In genomic region chr17:3763777-3764170, GRCh38 we compare ENCODE assay signal across 16 cellular contexts. TPM values are rescaled to one million over a fixed set of nuclear protein-coding genes. Genes with fewer than 3 reads are reported as not detected.
A peak's percentile ranks its signal among the peaks of the same experiment; 100 is the strongest.
DNase-seq lines count a peak whose midpoint lies in the region; ATAC-seq lines count a peak whose summit lies in the region.
"Had no signal": no experiment of that assay in that cellular context is flagged by ENCODE, and none has a peak within 500 bp of the region (broad histone marks: within the 10 kb centered on the region; RNA-seq: fewer than 3 reads in every experiment).

No MANE protein-coding gene starts in this region.

- H3K36me3 Mint-ChIP-seq in T-cell = peaks cover 3% of the 10 kb centered on the region
- peaks cover 8% of the 10 kb centered on the region for H3K36me3 Mint-ChIP-seq in dendritic cell treated with granulocyte-macrophage colony-stimulating factor and Interleukin-4, amounts not matched to agents 40 ng/mL and 50 ng/mL, for 4 days (ENCODE audit: low read depth)
- H3K36me3 Mint-ChIP-seq in stimulated activated memory B cell treated with anti-CD40 and anti-IgM and Interleukin-4, amounts not matched to agents 10 μg/mL and 1 μg/mL and 100 μg/mL, for 72 hours = no peaks in the 10 kb centered on the region

- peak overlapping the region; percentile 89 to 94 for H3K27ac Mint-ChIP-seq in T-cell
- H3K27ac Mint-ChIP-seq in dendritic cell treated with granulocyte-macrophage colony-stimulating factor and Interleukin-4, amounts not matched to agents 40 ng/mL and 50 ng/mL, for 4 days = peak overlapping the region; percentile 70
- peak overlapping the region; percentile 85 for H3K27ac Mint-ChIP-seq in stimulated activated memory B cell treated with anti-CD40 and anti-IgM and Interleukin-4, amounts not matched to agents 10 μg/mL and 1 μg/mL and 100 μg/mL, for 72 hours

- H3K36me3 ChIP-seq in HAP-1 (replicated peaks) = no peaks in the 10 kb centered on the region
- H3K36me3 ChIP-seq: SJSA1 had no signal

- no peaks in the 10 kb centered on the region for H3K27me3 Mint-ChIP-seq in T-cell
- H3K27me3 Mint-ChIP-seq in dendritic cell treated with granulocyte-macrophage colony-stimulating factor and Interleukin-4, amounts not matched to agents 40 ng/mL and 50 ng/mL, for 4 days = peaks cover 2% of the 10 kb centered on the region
- H3K27me3 Mint-ChIP-seq in stimulated activated memory B cell treated with anti-CD40 and anti-IgM and Interleukin-4, amounts not matched to agents 10 μg/mL and 1 μg/mL and 100 μg/mL, for 72 hours = no peaks in the 10 kb centered on the region

- H3K4me3 Mint-ChIP-seq in T-cell = peak overlapping the region; percentile 60 to 76 (median 74)
- H3K4me3 Mint-ChIP-seq in dendritic cell treated with granulocyte-macrophage colony-stimulating factor and Interleukin-4, amounts not matched to agents 40 ng/mL and 50 ng/mL, for 4 days = no peak overlapping the region
- H3K4me3 Mint-ChIP-seq in stimulated activated memory B cell treated with anti-CD40 and anti-IgM and Interleukin-4, amounts not matched to agents 10 μg/mL and 1 μg/mL and 100 μg/mL, for 72 hours = peak overlapping the region; percentile 68

- H3K9me3 ChIP-seq in HAP-1 = no peaks in the 10 kb centered on the region
- H3K9me3 ChIP-seq: SJSA1 had no signal

- no peaks in the 10 kb centered on the region for H3K27me3 ChIP-seq in HAP-1 (ENCODE audit: low read depth)
- H3K27me3 ChIP-seq: SJSA1 had no signal

- intact Hi-C loops in dendritic cell treated with granulocyte-macrophage colony-stimulating factor and Interleukin-4, amounts not matched to agents 40 ng/mL and 50 ng/mL, for 4 days (cut with micrococcal nuclease) = no loop called here

- ATAC-seq in T-cell (replicated peaks in 1 of 4) (no peak), GM19397 (IDR thresholded peaks at IDR 0.05; ENCODE audit: unreplicated experiment) (no peak)
- no peak for ATAC-seq in stimulated activated memory B cell treated with anti-CD40 and anti-IgM and Interleukin-4, amounts not matched to agents 10 μg/mL and 1 μg/mL and 100 μg/mL, for 72 hours
- ATAC-seq: HCT116, right cardiac atrium had no signal

- in situ Hi-C loops in HAP-1 (cut with MboI; ENCODE audit: low sequenced_read_pairs) = no loop called here

- H3K9me3 Mint-ChIP-seq in T-cell = no peaks in the 10 kb centered on the region
- H3K9me3 Mint-ChIP-seq in dendritic cell treated with granulocyte-macrophage colony-stimulating factor and Interleukin-4, amounts not matched to agents 40 ng/mL and 50 ng/mL, for 4 days = peaks cover 9% of the 10 kb centered on the region
- peaks cover 6% of the 10 kb centered on the region for H3K9me3 Mint-ChIP-seq in stimulated activated memory B cell treated with anti-CD40 and anti-IgM and Interleukin-4, amounts not matched to agents 10 μg/mL and 1 μg/mL and 100 μg/mL, for 72 hours

- DNase-seq in activated CD8-positive, alpha-beta memory T cell treated with anti-CD3 and anti-CD28 coated beads, Interleukin-2, amount 50 U/mL, for 48 hours = peak; percentile 61
- DNase-seq in activated CD8-positive, alpha-beta memory T cell treated with anti-CD3 and anti-CD28 coated beads, Interleukin-2, amount 50 U/mL, for 4 hours = no peak
- DNase-seq in T-cell = no peak
- no peak for DNase-seq in HAP-1 (ENCODE audit: low spot score in 2 of 2)
- no peak for DNase-seq in mesenteric fat pad (ENCODE audit: low spot score)
- DNase-seq: Calu3; KBM-7; NCI-H1436 treated with DMSO at 0.1 percent for 48 hours; NCI-H446; right cardiac atrium; stimulated activated CD4-positive, alpha-beta T cell treated with anti-CD3 and anti-CD28 coated beads, Interleukin-4, amount 100 ng/mL, for 1 hour had no signal

- POLR2A ChIA-PET in T-cell (lab: Charles Lee) = no interaction called here

- no peak overlapping the region for H3K4me3 ChIP-seq in HAP-1
- H3K4me3 ChIP-seq: SJSA1 had no signal

- CTCF ChIA-PET in T-cell (lab: Charles Lee) = no interaction called here

- no peaks in the 10 kb centered on the region for H3K4me1 ChIP-seq in HAP-1
- H3K4me1 ChIP-seq: SJSA1 had no signal

- H3K4me1 Mint-ChIP-seq in T-cell = peaks cover 31 to 55% (median 50%) of the 10 kb centered on the region in 3 donors
- H3K4me1 Mint-ChIP-seq in dendritic cell treated with granulocyte-macrophage colony-stimulating factor and Interleukin-4, amounts not matched to agents 40 ng/mL and 50 ng/mL, for 4 days (ENCODE audit: low read depth) = peaks cover 47% of the 10 kb centered on the region
- H3K4me1 Mint-ChIP-seq in stimulated activated memory B cell treated with anti-CD40 and anti-IgM and Interleukin-4, amounts not matched to agents 10 μg/mL and 1 μg/mL and 100 μg/mL, for 72 hours = peaks cover 41% of the 10 kb centered on the region

RNA-seq across cellular contexts. Expression of gene ITGAE, which starts 37.2 kb away (rescaled TPM):
- total RNA-seq in T-cell = 10 to 100 TPM; 13.0 to 40.0 (median 25.2) TPM
- total RNA-seq in mesenteric fat pad = 19.8 TPM

RNA-seq across cellular contexts. Expression of gene HASPIN, which starts 40.1 kb away (rescaled TPM):
- total RNA-seq in T-cell (1 to 10 TPM in 1 of 5 donors, under 1 TPM in 4; 0.33 to 1.0 (median 0.68) TPM), mesenteric fat pad (0.16 TPM)
